Comparison of ENCODE assay signal across 8 cellular contexts in the genomic region with DNA sequence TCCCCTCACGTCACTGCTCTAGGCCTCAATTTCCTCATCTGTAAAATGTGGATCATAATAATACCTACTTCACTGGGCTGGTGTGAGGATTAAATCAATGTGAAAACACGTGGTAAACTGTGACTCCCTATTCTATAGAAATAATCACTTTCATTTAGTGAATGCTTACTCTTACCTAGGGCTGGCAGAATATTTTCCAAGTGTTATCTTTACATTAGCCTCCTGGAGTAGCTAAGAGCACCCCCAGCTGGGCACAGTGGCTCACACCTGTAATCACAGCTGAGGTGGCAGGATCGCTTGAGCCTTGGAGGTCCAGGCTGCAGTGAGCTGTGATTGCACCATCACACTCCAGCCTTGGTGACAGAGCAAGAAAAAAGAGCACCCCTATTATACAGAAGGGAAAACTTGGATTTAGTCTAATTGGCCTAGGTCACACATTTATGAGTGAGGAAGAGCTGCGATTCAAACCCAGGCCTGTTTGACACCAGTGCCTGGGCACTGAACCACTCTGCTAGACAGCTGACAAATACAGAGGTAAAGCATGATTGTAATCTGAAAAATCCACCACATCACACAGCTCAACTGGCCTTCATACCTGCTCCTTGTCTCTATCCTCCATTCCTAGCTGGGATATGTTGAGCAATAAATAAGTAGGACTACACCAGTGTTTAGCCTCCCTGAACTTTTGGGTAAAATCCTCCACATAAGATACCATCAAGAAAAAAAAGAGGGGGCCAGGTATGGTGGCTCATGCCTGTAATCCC. TPM values are rescaled to one million over a fixed set of nuclear protein-coding genes. Genes with fewer than 3 reads are reported as not detected.
DNase-seq lines count a peak whose midpoint lies in the region; ATAC-seq and TF ChIP-seq lines count a peak whose summit lies in the region.

No MANE protein-coding gene starts in this region.

- H3K4me1 ChIP-seq in esophagus squamous epithelium (peaks cover 0 to 38% (median 8%) of the 10 kb centered on the region in 3 donors), skeletal muscle tissue (ENCODE audit: control insufficient read depth in 3 of 3, insufficient read depth in 3 of 3, low read length in 3 of 3) (peaks cover 23 to 31% (median 30%) of the 10 kb centered on the region in 3 donors)

- ATAC-seq in Right ventricle myocardium superior (ENCODE audit: poor library complexity) (peak; percentile 31), GM21576 (IDR thresholded peaks at IDR 0.05; ENCODE audit: unreplicated experiment) (no peak)

- peak in 3 of 6 experiments; percentile 8 to 43 (median 35) for TF ChIP-seq CTCF in esophagus squamous epithelium (IDR thresholded peaks at IDR 0.05)

- peak overlapping the region in 2 of 3 donors; percentile 47 to 65 for H3K9ac ChIP-seq in skeletal muscle tissue (ENCODE audit: low read depth in 1 of 3, low read length in 3 of 3)

- peak overlapping the region in 3 of 4 donors; percentile 63 to 93 (median 85) for H3K27ac ChIP-seq in esophagus squamous epithelium
- peak overlapping the region; percentile 74 for H3K27ac ChIP-seq in skeletal muscle tissue (ENCODE audit: low read depth, low read length)

- H3K27me3 ChIP-seq in esophagus squamous epithelium (no peaks in the 10 kb centered on the region), skeletal muscle tissue (ENCODE audit: control insufficient read depth in 3 of 3, insufficient read depth in 3 of 3, low read length in 3 of 3) (no peaks in the 10 kb centered on the region)

- WGBS in esophagus squamous epithelium, 2 donors, result 40 to 49% methylated on average over 4 of the region's 4 CpGs

- DNase-seq in Right ventricle myocardium superior (no peak), cardiac septum (ENCODE audit: low spot score) (no peak), esophagus squamous epithelium (lab: John Stamatoyannopoulos, UW) (no peak), NCI-H524 treated with DMSO at 0.1 percent for 48 hours (lab: John Stamatoyannopoulos, UW) (no peak), HuH-7 (ENCODE audit: low spot score) (no peak)
- DNase-seq in activated CD4-positive, alpha-beta T cell treated with anti-CD3 and anti-CD28 coated beads for 1 hour, result peak; percentile 12

- TF ChIP-seq POLR2A in esophagus squamous epithelium (IDR thresholded peaks at IDR 0.05), result no peak

- intact Hi-C loops in Right ventricle myocardium superior (cut with DNase I) (no loop called here), cardiac septum (cut with DNase I) (no loop called here), esophagus squamous epithelium (cut with DNase I) (no loop called here)

- H3K4me3 ChIP-seq in esophagus squamous epithelium (peak overlapping the region in 2 of 4 donors; percentile 86 to 97), skeletal muscle tissue (ENCODE audit: low read length in 3 of 3) (peak overlapping the region in 2 of 3 donors; percentile 90 to 94)

- no peaks in the 10 kb centered on the region for H3K36me3 ChIP-seq in esophagus squamous epithelium
- no peaks in the 10 kb centered on the region for H3K36me3 ChIP-seq in skeletal muscle tissue (ENCODE audit: control insufficient read depth in 3 of 3, insufficient read depth in 3 of 3, low read length in 3 of 3)

- H3K9me3 ChIP-seq in esophagus squamous epithelium (no peaks in the 10 kb centered on the region), skeletal muscle tissue (ENCODE audit: control insufficient read depth in 3 of 3, low read length in 3 of 3) (no peaks in the 10 kb centered on the region)

RNA-seq across cellular contexts. Expression of a gene that starts 1.4 kb away (rescaled TPM):
- 215 TPM for total RNA-seq in Right ventricle myocardium superior
- total RNA-seq in cardiac septum, result 167 TPM
- total RNA-seq in esophagus squamous epithelium, result 10 to 100 TPM in 3 of 4 donors, 1 to 10 TPM in 1; 6.3 to 27.3 (median 14.0) TPM
- 36.5 TPM for total RNA-seq in skeletal muscle tissue

RNA-seq across cellular contexts. Expression of a gene that starts 43.7 kb away (rescaled TPM):
- 19.8 TPM for total RNA-seq in Right ventricle myocardium superior
- total RNA-seq in cardiac septum, result 21.3 TPM
- total RNA-seq in esophagus squamous epithelium, result 10 to 100 TPM; 13.5 to 23.2 (median 20.1) TPM
- total RNA-seq in skeletal muscle tissue, result 20.4 TPM

RNA-seq across cellular contexts. Expression of a gene that starts 44.9 kb away (rescaled TPM):
- total RNA-seq in Right ventricle myocardium superior (9.1 TPM), cardiac septum (11.2 TPM), esophagus squamous epithelium (10 to 100 TPM; 10.5 to 15.6 (median 10.8) TPM), skeletal muscle tissue (10.4 TPM)
